In the genomic region with DNA sequence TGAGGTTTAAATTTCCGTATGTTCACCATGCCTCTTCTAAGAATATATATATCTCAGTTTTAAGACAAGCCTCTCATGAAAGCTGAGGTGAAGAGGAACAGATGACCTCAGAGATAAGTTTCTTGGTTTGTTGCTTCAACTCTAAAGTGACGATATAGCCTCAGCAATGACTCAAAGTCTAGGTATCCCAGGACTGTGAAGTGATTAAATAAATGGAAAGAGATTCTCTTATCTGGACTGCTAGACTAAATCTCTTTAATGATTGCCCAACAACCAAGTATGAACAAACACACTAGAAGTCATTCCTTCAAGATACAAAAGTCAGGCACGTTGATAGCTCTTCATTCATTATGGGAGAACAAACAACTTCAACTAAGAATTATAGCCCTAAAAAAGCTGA, we compare ENCODE assay signal across 1 cellular context.
TF ChIP-seq lines count a peak whose summit lies in the region.

No MANE protein-coding gene starts in this region.

TF ChIP-seq in HepG2, 621 proteins besides CTCF, POLR2A, EP300 and RAD21:
- TF ChIP-seq KDM3A (CRISPR knock-in tag; IDR thresholded peaks at IDR 0.05; ENCODE audit: low read depth) (no peak), SAP130 (CRISPR knock-in tag; IDR thresholded peaks at IDR 0.05; ENCODE audit: low read depth) (0 out of 2 replicates have a peak, but pooled peaks have one; percentile 6), ZNF772 (CRISPR knock-in tag; IDR thresholded peaks at IDR 0.05) (no peak), YEATS2 (CRISPR knock-in tag; IDR thresholded peaks at IDR 0.05; ENCODE audit: borderline replicate concordance) (no peak), FOSL1 (CRISPR knock-in tag; IDR thresholded peaks at IDR 0.05; ENCODE audit: borderline replicate concordance) (peak; percentile 35; the same call in 1 of the 2 replicates), BCL6 (CRISPR knock-in tag; IDR thresholded peaks at IDR 0.05) (peak; percentile 47; the same call in 1 of the 2 replicates), CEBPG (CRISPR knock-in tag; IDR thresholded peaks at IDR 0.05) (peak; percentile 56; the same call in 1 of the 2 replicates), NR2F6 (IDR thresholded peaks at IDR 0.05) (0 out of 2 replicates have a peak, but pooled peaks have one; percentile 23), NR2F6 (CRISPR knock-in tag; IDR thresholded peaks at IDR 0.05) (peak; percentile 15; the same call in 1 of the 2 replicates), CEBPB (IDR thresholded peaks at IDR 0.05; ENCODE audit: borderline replicate concordance, low read depth, low read length) (peak; percentile 39; the same call in 1 of the 2 replicates), ZNF776 (CRISPR knock-in tag; IDR thresholded peaks at IDR 0.05) (no peak), ZBTB21 (CRISPR knock-in tag; IDR thresholded peaks at IDR 0.05) (peak; percentile 45; the same call in 1 of the 2 replicates), CAMTA2 (CRISPR knock-in tag; IDR thresholded peaks at IDR 0.05; ENCODE audit: borderline replicate concordance) (no peak), NCOA2 (CRISPR knock-in tag; IDR thresholded peaks at IDR 0.05) (peak; percentile 37; the same call in 1 of the 2 replicates), HMG20A (CRISPR knock-in tag; IDR thresholded peaks at IDR 0.05; ENCODE audit: borderline replicate concordance) (0 out of 2 replicates have a peak, but pooled peaks have one; percentile 11), FOSL2 (CRISPR knock-in tag; IDR thresholded peaks at IDR 0.05) (peak; percentile 56; the same call in 1 of the 2 replicates)
- TF ChIP-seq, protein P1, sequence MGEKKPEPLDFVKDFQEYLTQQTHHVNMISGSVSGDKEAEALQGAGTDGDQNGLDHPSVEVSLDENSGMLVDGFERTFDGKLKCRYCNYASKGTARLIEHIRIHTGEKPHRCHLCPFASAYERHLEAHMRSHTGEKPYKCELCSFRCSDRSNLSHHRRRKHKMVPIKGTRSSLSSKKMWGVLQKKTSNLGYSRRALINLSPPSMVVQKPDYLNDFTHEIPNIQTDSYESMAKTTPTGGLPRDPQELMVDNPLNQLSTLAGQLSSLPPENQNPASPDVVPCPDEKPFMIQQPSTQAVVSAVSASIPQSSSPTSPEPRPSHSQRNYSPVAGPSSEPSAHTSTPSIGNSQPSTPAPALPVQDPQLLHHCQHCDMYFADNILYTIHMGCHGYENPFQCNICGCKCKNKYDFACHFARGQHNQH (CRISPR knock-in tag; IDR thresholded peaks at IDR 0.05) = no peak
